8 cellular contexts compared by ENCODE assay signal in genomic region chr3:134485620-134486576, GRCh38.
DNase-seq lines count a peak whose midpoint lies in the region; ATAC-seq and TF ChIP-seq lines count a peak whose summit lies in the region.

Gene ANAPC13, minus strand, starts transcription at chr3:134485985. Its CDS starts 3,081 bp downstream, at chr3:134482904.
Gene CEP63, plus strand, starts transcription at chr3:134486057. Its CDS starts 9,264 bp downstream, at chr3:134495321.

- ATAC-seq in GM19025 (IDR thresholded peaks at IDR 0.05; ENCODE audit: low read depth, unreplicated experiment) (peak; percentile 75), HG03342 (IDR thresholded peaks at IDR 0.05; ENCODE audit: unreplicated experiment) (peak; percentile 79)
- ATAC-seq in central memory CD8-positive, alpha-beta T cell (replicated peaks; ENCODE audit: extremely low read depth, poor library complexity, severe bottlenecking) = peak; percentile 84

- H3K4me3 ChIP-seq in AG09309 (ENCODE audit: control insufficient read depth, low read depth, low read length) = peak within 1 kb of the TSS; percentile 76

- H3K9me3 Mint-ChIP-seq in central memory CD8-positive, alpha-beta T cell = no peaks in the 10 kb centered on the region

- peaks cover 44% of the 10 kb centered on the region for H3K4me1 Mint-ChIP-seq in central memory CD8-positive, alpha-beta T cell

- H3K27ac Mint-ChIP-seq in central memory CD8-positive, alpha-beta T cell (ENCODE audit: low read depth) = peak within 1 kb of the TSS; percentile 98

- H3K4me3 Mint-ChIP-seq in central memory CD8-positive, alpha-beta T cell = peak within 1 kb of the TSS; percentile 91

- H3K27me3 Mint-ChIP-seq in central memory CD8-positive, alpha-beta T cell = no peaks in the 10 kb centered on the region

- peaks cover 27% of the 10 kb centered on the region for H3K36me3 Mint-ChIP-seq in central memory CD8-positive, alpha-beta T cell (ENCODE audit: insufficient read depth)

- TF ChIP-seq CTCF in AG09309 (IDR thresholded peaks at IDR 0.05; ENCODE audit: control insufficient read depth, insufficient read depth, low read depth, low read length, missing control alignments) = no peak

- peak; percentile 97 for DNase-seq in AG09309 (ENCODE audit: low read depth)
- peak; percentile 99 for DNase-seq in NCI-H446 (lab: John Stamatoyannopoulos, UW)
- peak; percentile 90 for DNase-seq in activated CD4-positive, CD25-positive, alpha-beta regulatory T cell treated with anti-CD3 and anti-CD28 coated beads, Interleukin-2, amount 50 U/mL, for 16 hours (ENCODE audit: low read depth, low spot score)
- peak; percentile 87 to 92 for DNase-seq in central memory CD8-positive, alpha-beta T cell (ENCODE audit: low spot score in 2 of 2)
- peak; percentile 98 for DNase-seq in islet precursor cell
- DNase-seq in stimulated activated CD4-positive, alpha-beta T cell treated with anti-CD3 and anti-CD28 coated beads, Interleukin-12 subunit alpha, Interleukin-12 subunit beta, amount 100 ng/mL, for 48 hours (ENCODE audit: low read depth in 2 of 3, low spot score in 1 of 3) = peak; percentile 85 to 89 (median 86)

Comparison
In these comparisons a context has a peak if more than half of its experiments do, and no peak if none do; other contexts are left out.
1. Peak in every context shown above with its lines: DNase-seq, ATAC-seq and H3K4me3 ChIP-seq.